ENCODE assay signal across 9 cellular contexts in the genomic region with DNA sequence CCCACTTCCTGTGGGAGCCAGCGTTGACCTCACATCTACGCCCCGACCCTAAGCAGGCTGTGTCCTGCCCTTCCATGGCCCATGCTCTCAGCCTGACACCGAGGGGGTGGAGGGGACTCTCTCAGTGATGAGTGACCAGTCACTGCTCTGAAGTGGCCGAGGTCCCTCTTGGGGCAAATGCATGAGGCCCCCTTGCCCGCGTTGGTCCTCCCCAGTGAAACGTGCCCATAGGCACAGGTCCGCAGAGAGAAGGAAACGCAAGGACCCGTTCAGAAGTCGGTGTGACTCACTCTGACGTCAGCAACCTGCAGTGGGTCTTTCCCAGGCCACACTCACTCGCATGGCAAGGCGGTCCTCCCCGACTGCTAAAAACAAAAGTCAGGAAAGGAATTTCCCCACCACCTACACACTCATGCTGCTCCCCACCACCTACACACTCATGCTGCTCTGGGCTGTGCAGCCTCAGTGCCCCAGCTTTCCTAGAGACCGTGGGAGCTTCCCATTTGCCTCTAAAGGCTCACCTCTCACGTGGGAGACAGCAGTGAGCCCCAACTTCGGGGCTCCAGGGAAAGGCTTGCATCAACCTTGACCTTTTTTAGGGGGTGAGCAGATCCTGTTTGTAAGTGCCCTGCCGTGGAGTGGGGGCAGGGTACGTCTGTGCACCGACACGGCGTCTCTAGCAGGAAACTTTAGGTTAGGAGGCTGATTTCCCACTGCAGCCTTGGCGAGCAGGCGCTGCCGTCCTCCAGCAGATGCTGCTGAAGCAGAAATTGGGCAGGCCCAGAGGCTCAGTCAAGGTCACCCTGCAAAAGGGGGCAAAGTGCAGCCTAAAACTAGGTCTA. TPM values are rescaled to one million over a fixed set of nuclear protein-coding genes. Genes with fewer than 3 reads are reported as not detected.
A peak's percentile ranks its signal among the peaks of the same experiment; 100 is the strongest.
DNase-seq lines count a peak whose midpoint lies in the region; ATAC-seq and TF ChIP-seq lines count a peak whose summit lies in the region.
"Had no signal": no experiment of that assay in that cellular context is flagged by ENCODE, and none has a peak within 500 bp of the region (broad histone marks: within the 10 kb centered on the region; RNA-seq: fewer than 3 reads in every experiment).

No MANE protein-coding gene starts in this region.

- H3K27ac Mint-ChIP-seq in H9, result 0 out of 7 replicates have a peak overlapping the region, but pooled peaks of 1 of the 3 experiments have one; percentile 13
- H3K27ac Mint-ChIP-seq: nephron had no signal

- H3K9me3 Mint-ChIP-seq in H9, result no peaks in the 10 kb centered on the region; a peak in 1 of 5 replicates

- H3K9me3 ChIP-seq in H9 (ENCODE audit: control insufficient read depth, low read depth, low read length), result no peaks in the 10 kb centered on the region
- no peaks in the 10 kb centered on the region for H3K9me3 ChIP-seq in PC-3 (ENCODE audit: low read length)
- no peaks in the 10 kb centered on the region for H3K9me3 ChIP-seq in stomach

- no peak overlapping the region for H2BK20ac ChIP-seq in H9 (ENCODE audit: low read depth, low read length, poor library complexity, severe bottlenecking)

- H4K8ac ChIP-seq in H9 (replicated peaks; ENCODE audit: insufficient read length, low read depth, low read length) (no peak overlapping the region), mesendoderm (ENCODE audit: low read depth, low read length) (no peak overlapping the region)

- no peak overlapping the region for H3K56ac ChIP-seq in H9 (ENCODE audit: insufficient read length, low read depth, low read length)
- H3K56ac ChIP-seq in mesendoderm (ENCODE audit: low read length), result no peak overlapping the region

- H3K4ac ChIP-seq in H9 (ENCODE audit: low read depth, low read length) (no peak overlapping the region), mesendoderm (ENCODE audit: low read depth, low read length) (no peak overlapping the region)

- H3K23ac ChIP-seq in H9 (ENCODE audit: insufficient read length, low read depth, low read length) (no peak overlapping the region), mesendoderm (ENCODE audit: low read length) (no peak overlapping the region)

- no peak overlapping the region for H3K4me3 ChIP-seq in PC-3 (ENCODE audit: low read length)
- H3K4me3 ChIP-seq in mesendoderm (ENCODE audit: low read length), result no peak overlapping the region
- no peak overlapping the region for H3K4me3 ChIP-seq in stomach

- no peaks in the 10 kb centered on the region for H4K20me1 ChIP-seq in H9 (ENCODE audit: control insufficient read depth, insufficient read depth, insufficient read length)
- no peaks in the 10 kb centered on the region for H4K20me1 ChIP-seq in PC-3 (ENCODE audit: low read length)

- H2AFZ ChIP-seq in H9 (ENCODE audit: low read length) (no peak overlapping the region), PC-3 (ENCODE audit: low read length) (no peak overlapping the region)

- H2BK15ac ChIP-seq in H9 (ENCODE audit: low read depth, low read length), result no peak overlapping the region
- H2BK15ac ChIP-seq in mesendoderm (replicated peaks; ENCODE audit: low read depth), result no peak overlapping the region

- peaks cover 7% of the 10 kb centered on the region for H3K27me3 Mint-ChIP-seq in H9 (ENCODE audit: low read depth)

- no peak overlapping the region for H3K9ac ChIP-seq in H9 (ENCODE audit: extremely low read depth, insufficient read length, low read length)
- peak overlapping the region; percentile 9; the same call in 1 of the 2 replicates for H3K9ac ChIP-seq in PC-3 (ENCODE audit: low read length)
- no peak overlapping the region for H3K9ac ChIP-seq in mesendoderm (ENCODE audit: low read length)

- WGBS in H9 (ENCODE audit: extremely low coverage, insufficient read length, low lambda C conversion rate), result no CpG with 5 or more reads among the region's 27 CpGs
- WGBS in mesendoderm (ENCODE audit: extremely low coverage, insufficient coverage, low lambda C conversion rate), result no CpG with 5 or more reads among the region's 27 CpGs
- WGBS in stomach, 5 donors, result 56 to 65% (median 65%) methylated on average over 24 to 27 of the region's 27 CpGs

- H3K27me3 ChIP-seq in H9 (ENCODE audit: insufficient read depth, low read length) (no peaks in the 10 kb centered on the region), PC-3 (ENCODE audit: low read length) (peaks cover 2% of the 10 kb centered on the region; the same call in 1 of the 2 replicates), mesendoderm (ENCODE audit: insufficient read depth, low read length, poor library complexity) (no peaks in the 10 kb centered on the region), stomach (peaks cover 0 to 52% (median 0%) of the 10 kb centered on the region in 3 donors)

- CTCF ChIA-PET in GM10248 (lab: Yijun Ruan, JAX), result interaction anchor here (1.0 to 1.6 kb wide), 3 partner anchors 11 to 33 kb away, joined by 3 to 10 read pairs (median 3); no protein-coding TSS in a partner anchor
- CTCF ChIA-PET in PC-3 (lab: Charles Lee), result no interaction called here

- H3K27ac ChIP-seq in H9 (ENCODE audit: insufficient read length, low read depth, low read length) (no peak overlapping the region), PC-3 (ENCODE audit: low read length) (peak overlapping the region; percentile 3; the same call in 1 of the 2 replicates), mesendoderm (ENCODE audit: low read depth, low read length) (no peak overlapping the region), stomach (peak overlapping the region in 1 of 5 donors; percentile 26)

- peak; percentile 90 for DNase-seq in GM10248 (ENCODE audit: extremely low spot score)
- DNase-seq in H9, result no peak
- DNase-seq in PC-3, result peak; percentile 82
- peak; percentile 86 for DNase-seq in activated gamma-delta T cell treated with anti-CD3 and anti-CD28 coated beads, Interleukin-2, amount 50 U/mL, for 16 hours (ENCODE audit: low read depth)
- peak; percentile 21 for DNase-seq in mesendoderm
- peak; percentile 43 for DNase-seq in stomach
- no peak for DNase-seq in NCI-H510A treated with DMSO at 0.1 percent for 48 hours (lab: John Stamatoyannopoulos, UW)
- DNase-seq in NCI-H2081 treated with DMSO at 0.1 percent for 48 hours (lab: John Stamatoyannopoulos, UW), result no peak

- POLR2A ChIA-PET in GM10248 (lab: Yijun Ruan, JAX) (interaction anchor here (1.1 kb wide), 1 partner anchor 9 kb away, joined by 4 read pairs; no protein-coding TSS in a partner anchor), PC-3 (lab: Charles Lee; ENCODE audit: unreplicated experiment) (no interaction called here)

- no peak overlapping the region for H3K4me3 Mint-ChIP-seq in H9
- H3K4me3 Mint-ChIP-seq: nephron had no signal

- no peak overlapping the region for H4K91ac ChIP-seq in H9 (ENCODE audit: insufficient read length, low read depth, low read length)

- H3K4me2 ChIP-seq in H9 (ENCODE audit: insufficient read depth, insufficient read length, low read length) (no peak overlapping the region), PC-3 (ENCODE audit: low read length) (peak overlapping the region; percentile 13; the same call in 1 of the 2 replicates), mesendoderm (ENCODE audit: low read length) (no peak overlapping the region)

- H2BK12ac ChIP-seq in H9 (ENCODE audit: insufficient read length, low read depth, low read length), result no peak overlapping the region

- H3K79me2 ChIP-seq in H9 (ENCODE audit: insufficient read depth, low read length) (no peaks in the 10 kb centered on the region), PC-3 (ENCODE audit: low read length) (no peaks in the 10 kb centered on the region), mesendoderm (ENCODE audit: control insufficient read depth, insufficient read depth, low read length) (no peaks in the 10 kb centered on the region)

- no peaks in the 10 kb centered on the region for H3K79me1 ChIP-seq in H9 (ENCODE audit: insufficient read depth, low read depth, low read length, poor library complexity, severe bottlenecking)
- no peaks in the 10 kb centered on the region for H3K79me1 ChIP-seq in mesendoderm (ENCODE audit: low read length)

- intact Hi-C loops in PC-3 (cut with micrococcal nuclease) (no loop called here), stomach (cut with DNase I; ENCODE audit: low total_unique reads) (no loop called here)

- H3K14ac ChIP-seq in H9 (ENCODE audit: insufficient read depth, low read length), result peak overlapping the region; percentile 31; the same call in 1 of the 2 replicates

- H2BK120ac ChIP-seq in H9 (ENCODE audit: low read depth, low read length, poor library complexity, severe bottlenecking) (no peak overlapping the region), mesendoderm (ENCODE audit: low read depth, low read length) (no peak overlapping the region)

- H3F3A ChIP-seq in PC-3 (ENCODE audit: low read length, unreplicated experiment), result no peaks in the 10 kb centered on the region

- no peak overlapping the region for H3T11ph ChIP-seq in H9 (ENCODE audit: low read length)

- no peak overlapping the region for H2AK5ac ChIP-seq in H9 (ENCODE audit: insufficient read length, low read length)
- H2AK5ac ChIP-seq in mesendoderm (ENCODE audit: low read length), result no peak overlapping the region

- H3K4me1 ChIP-seq in H9 (ENCODE audit: insufficient read depth, low read length) (no peaks in the 10 kb centered on the region), PC-3 (ENCODE audit: insufficient read depth, low read length) (peaks cover 8% of the 10 kb centered on the region; the same call in 1 of the 2 replicates), mesendoderm (ENCODE audit: control insufficient read depth, low read depth, low read length) (no peaks in the 10 kb centered on the region), stomach (peaks cover 0 to 7% (median 2%) of the 10 kb centered on the region in 4 donors)

- TF ChIP-seq CTCF in GM10248 (IDR thresholded peaks at IDR 0.05; ENCODE audit: control extremely low read depth, extremely low read depth, low read depth, missing control alignments), result no peak
- TF ChIP-seq CTCF in H9 (conservative IDR thresholded peaks at IDR 0.05), result no peak
- no peak for TF ChIP-seq CTCF in PC-3 (conservative IDR thresholded peaks at IDR 0.05; ENCODE audit: low read depth, low read length)
- TF ChIP-seq CTCF in stomach (IDR thresholded peaks at IDR 0.05), result no peak

- no peaks in the 10 kb centered on the region for H3K23me2 ChIP-seq in H9 (ENCODE audit: insufficient read length, low read depth, low read length, poor library complexity, severe bottlenecking)

- no peak overlapping the region for H2BK5ac ChIP-seq in H9 (ENCODE audit: insufficient read length, low read length)
- no peak overlapping the region for H2BK5ac ChIP-seq in mesendoderm (ENCODE audit: low read length)

- BruUV-seq in PC-3 (replicated peaks; lab: Mats Ljungman, UMichigan), result no TSS peak

- TF ChIP-seq EP300 in stomach (IDR thresholded peaks at IDR 0.05), result no peak

- H3K9me2 ChIP-seq in PC-3 (replicated peaks; ENCODE audit: low read length), result no peaks in the 10 kb centered on the region

- H4K5ac ChIP-seq in H9 (ENCODE audit: insufficient read length, low read depth, low read length), result no peak overlapping the region
- H4K5ac ChIP-seq in mesendoderm (ENCODE audit: low read length), result no peak overlapping the region

- H3K4me1 Mint-ChIP-seq in H9, result peaks cover 3 to 11% of the 10 kb centered on the region in 2 experiments; a peak in 3 of 4 replicates
- H3K4me1 Mint-ChIP-seq: nephron had no signal

- peak; percentile 87 for ATAC-seq in PC-3

- H3K36me3 Mint-ChIP-seq in H9 (ENCODE audit: insufficient read depth in 1 of 3, low read depth in 3 of 3), result no peaks in the 10 kb centered on the region

- H3K36me3 ChIP-seq in PC-3 (ENCODE audit: low read depth, low read length), result no peaks in the 10 kb centered on the region
- H3K36me3 ChIP-seq in mesendoderm (ENCODE audit: control insufficient read depth, insufficient read depth, low read length), result no peaks in the 10 kb centered on the region
- no peaks in the 10 kb centered on the region for H3K36me3 ChIP-seq in stomach

- no peak for TF ChIP-seq POLR2A in stomach (IDR thresholded peaks at IDR 0.05)

- H3K18ac ChIP-seq in H9 (ENCODE audit: insufficient read length, low read depth, low read length), result no peak overlapping the region
- no peak overlapping the region for H3K18ac ChIP-seq in mesendoderm (ENCODE audit: low read length)

RNA-seq across cellular contexts. Expression of a gene that starts 11.4 kb away (rescaled TPM):
- total RNA-seq in H9 (2021) (not detected in 2 replicates), PC-3 (2014; rRNA removed) (1.0 TPM in 1 of 2 replicates, not detected in the other), stomach (1 to 10 TPM in 2 of 5 donors, under 1 TPM in 2, not detected in 1; 0.29 to 4.6 (median 1.2) TPM)
- not detected for polyA plus RNA-seq in mesendoderm (2013, experiment 1 of 2)
- not detected for polyA plus RNA-seq in mesendoderm (2013, experiment 2 of 2)
- under 1 TPM; 0.18 to 0.31 (median 0.25) TPM for polyA plus RNA-seq in stomach

RNA-seq across cellular contexts. Expression of a gene that starts 19.3 kb away (rescaled TPM):
- total RNA-seq in H9 (2021) (0.31 and 0.44 TPM in 2 replicates), PC-3 (2014; rRNA removed) (not detected in 2 replicates), stomach (10 to 100 TPM in 2 of 5 donors, 1 to 10 TPM in 1, under 1 TPM in 1, not detected in 1; 0.45 to 37.9 (median 9.7) TPM)
- polyA plus RNA-seq in mesendoderm (2013, experiment 1 of 2), result 0.01 TPM
- polyA plus RNA-seq in mesendoderm (2013, experiment 2 of 2), result 0.03 TPM
- 1 to 10 TPM; 1.8 to 3.9 (median 3.7) TPM for polyA plus RNA-seq in stomach

RNA-seq across cellular contexts. Expression of a gene that starts 48.8 kb away (rescaled TPM):
- total RNA-seq in H9 (2021) (not detected in 2 replicates), PC-3 (2014; rRNA removed) (99.2 and 111 TPM in 2 replicates), stomach (1,000 to 10,000 TPM in 1 of 5 donors, 100 to 1,000 TPM in 1, 10 to 100 TPM in 2, not detected in 1; 62.4 to 1,697 (median 407) TPM)
- polyA plus RNA-seq in mesendoderm (2013, experiment 1 of 2), result not detected
- not detected for polyA plus RNA-seq in mesendoderm (2013, experiment 2 of 2)
- polyA plus RNA-seq in stomach, result over 10,000 TPM in 1 of 3 donors, 1,000 to 10,000 TPM in 1, 100 to 1,000 TPM in 1; 385 to 10,944 (median 1,930) TPM

Comparison
In these comparisons a context has a peak if more than half of its experiments do, and no peak if none do; other contexts are left out.
1. DNase-seq: peak in GM10248 (single experiment), PC-3 (single experiment), activated gamma-delta T cell treated with anti-CD3 and anti-CD28 coated beads, Interleukin-2, amount 50 U/mL, for 16 hours (single experiment), mesendoderm (single experiment) and stomach (single experiment); none in H9 (single experiment), NCI-H510A treated with DMSO at 0.1 percent for 48 hours (single experiment) and NCI-H2081 treated with DMSO at 0.1 percent for 48 hours (single experiment).